21 cellular contexts compared by ENCODE assay signal in genomic region chr18:76368976-76369375, GRCh38.
"Had no signal": no experiment of that assay in that cellular context is flagged by ENCODE, and none has a peak within 500 bp of the region (broad histone marks: within the 10 kb centered on the region; RNA-seq: fewer than 3 reads in every experiment).

No MANE protein-coding gene starts in this region.

- H3K27ac Mint-ChIP-seq: activated CD8-positive, alpha-beta T cell treated with anti-CD3 and anti-CD28 coated beads, Interleukin-2, amount 10 ng/mL, durations not matched to agents 7 days and 5 days; activated naive CD4-positive, alpha-beta T cell treated with anti-CD3 and anti-CD28 coated beads, Interleukin-2, amount 10 ng/mL, durations not matched to agents 7 days and 5 days; naive thymus-derived CD4-positive, alpha-beta T cell; T-helper 2 cell treated with Interferon-gamma antibody and Interleukin-4, amounts not matched to agents 5 μg/mL and 100 μg/mL, for 36 hours had no signal

- DNase-seq: activated CD4-positive, alpha-beta T cell treated with anti-CD3 and anti-CD28 coated beads for 1 hour; activated CD4-positive, alpha-beta T cell treated with anti-CD3 and anti-CD28 coated beads, Interleukin-2, amount 50 U/mL, for 1 hour; activated CD8-positive, alpha-beta T cell treated with anti-CD3 and anti-CD28 coated beads, Interleukin-2, amount 10 ng/mL, durations not matched to agents 7 days and 5 days; activated effector memory CD4-positive, alpha-beta T cell treated with anti-CD3 and anti-CD28 coated beads, Interleukin-2, amount 50 U/mL, for 16 hours; activated naive CD4-positive, alpha-beta T cell treated with anti-CD3 and anti-CD28 coated beads, Interleukin-2, amount 10 ng/mL, durations not matched to agents 7 days and 5 days; anterior cingulate cortex; body of pancreas; dermis blood vessel endothelial cell; effector CD8-positive, alpha-beta T cell; heart left ventricle; left colon; lower lobe of right lung; naive thymus-derived CD4-positive, alpha-beta T cell; retina; stimulated activated CD4-positive, alpha-beta T cell treated with anti-CD3 and anti-CD28 coated beads, Interleukin-4, amount 100 ng/mL, for 24 hours; stimulated activated naive CD4-positive, alpha-beta T cell treated with Interleukin-2 at 50 U/mL for 16 hours; upper lobe of right lung; WERI-Rb-1 had no signal

- H3K27me3 ChIP-seq: body of pancreas, heart left ventricle, upper lobe of right lung had no signal

- H3K9me3 ChIP-seq: body of pancreas, heart left ventricle, lower lobe of right lung, upper lobe of right lung had no signal

- H3K27ac ChIP-seq: body of pancreas, heart left ventricle, lower lobe of right lung, upper lobe of right lung, WERI-Rb-1 had no signal

- H3K4me3 Mint-ChIP-seq: activated CD8-positive, alpha-beta T cell treated with anti-CD3 and anti-CD28 coated beads, Interleukin-2, amount 10 ng/mL, durations not matched to agents 7 days and 5 days; activated naive CD4-positive, alpha-beta T cell treated with anti-CD3 and anti-CD28 coated beads, Interleukin-2, amount 10 ng/mL, durations not matched to agents 7 days and 5 days; naive thymus-derived CD4-positive, alpha-beta T cell; neural crest cell; T-helper 2 cell treated with Interferon-gamma antibody and Interleukin-4, amounts not matched to agents 5 μg/mL and 100 μg/mL, for 36 hours had no signal

- H3K4me1 ChIP-seq: body of pancreas, lower lobe of right lung, upper lobe of right lung had no signal

- H3K9me3 Mint-ChIP-seq: activated naive CD4-positive, alpha-beta T cell treated with anti-CD3 and anti-CD28 coated beads, Interleukin-2, amount 10 ng/mL, durations not matched to agents 7 days and 5 days; naive thymus-derived CD4-positive, alpha-beta T cell; neural crest cell; T-helper 2 cell treated with Interferon-gamma antibody and Interleukin-4, amounts not matched to agents 5 μg/mL and 100 μg/mL, for 36 hours had no signal

- ATAC-seq: activated CD8-positive, alpha-beta T cell treated with anti-CD3 and anti-CD28 coated beads, Interleukin-2, amount 10 ng/mL, durations not matched to agents 7 days and 5 days; body of pancreas; heart left ventricle; left colon; lower lobe of right lung; naive thymus-derived CD4-positive, alpha-beta T cell; SK-N-SH treated with all-trans-retinoic acid at 6 μM for 48 hours; upper lobe of right lung had no signal

- H3K4me3 ChIP-seq: body of pancreas, heart left ventricle, lower lobe of right lung, upper lobe of right lung had no signal
